ENCODE assay signal across 11 cellular contexts in genomic region chr9:3708751-3709150, GRCh38.
DNase-seq lines count a peak whose midpoint lies in the region; ATAC-seq and TF ChIP-seq lines count a peak whose summit lies in the region.
"Had no signal": no experiment of that assay in that cellular context is flagged by ENCODE, and none has a peak within 500 bp of the region (broad histone marks: within the 10 kb centered on the region; RNA-seq: fewer than 3 reads in every experiment).

No MANE protein-coding gene starts in this region.

- intact Hi-C loops in esophagus squamous epithelium (cut with DNase I) = no loop called here

- ATAC-seq in GM21515 (IDR thresholded peaks at IDR 0.05; ENCODE audit: unreplicated experiment) (no peak), GM21528 (IDR thresholded peaks at IDR 0.05; ENCODE audit: low FRiP score, unreplicated experiment) (no peak)
- ATAC-seq: WTC11 had no signal

- 31 to 73% methylated on average over 1 of the region's 1 CpG for WGBS in esophagus squamous epithelium, 2 donors

- H3K4me3 ChIP-seq in AG10803 (ENCODE audit: low read length) (no peak overlapping the region), foreskin fibroblast (ENCODE audit: low read depth in 1 of 2, low read length in 2 of 2) (no peak overlapping the region), esophagus squamous epithelium (no peak overlapping the region)
- H3K4me3 ChIP-seq: left ventricle myocardium inferior had no signal

- DNase-seq in AG10803 (ENCODE audit: low read depth) (peak; percentile 27), NCI-H1105 (lab: John Stamatoyannopoulos, UW) (peak; percentile 96), RPMI7951 (ENCODE audit: low read depth) (peak; percentile 31), foreskin fibroblast (peak; percentile 33 to 63), GF-D8 (lab: John Stamatoyannopoulos, UW) (no peak), esophagus squamous epithelium (lab: John Stamatoyannopoulos, UW) (no peak)
- DNase-seq: effector CD8-positive, alpha-beta T cell; left ventricle myocardium inferior had no signal

- H3K9me3 ChIP-seq in esophagus squamous epithelium = no peaks in the 10 kb centered on the region

- peaks cover 0 to 5% (median 0%) of the 10 kb centered on the region in 4 donors for H3K27me3 ChIP-seq in esophagus squamous epithelium

- H3K27ac ChIP-seq in esophagus squamous epithelium = no peak overlapping the region
- H3K27ac ChIP-seq: left ventricle myocardium inferior had no signal

- TF ChIP-seq CTCF in AG10803 (conservative IDR thresholded peaks at IDR 0.05; ENCODE audit: low read length) (no peak), foreskin fibroblast (IDR thresholded peaks at IDR 0.05; ENCODE audit: low read depth, low read length) (no peak), esophagus squamous epithelium (IDR thresholded peaks at IDR 0.05) (no peak)

- TF ChIP-seq POLR2A in esophagus squamous epithelium (IDR thresholded peaks at IDR 0.05) = no peak

- H3K36me3 ChIP-seq in esophagus squamous epithelium = no peaks in the 10 kb centered on the region
- H3K36me3 ChIP-seq: left ventricle myocardium inferior had no signal

- peaks cover 0 to 13% (median 0%) of the 10 kb centered on the region in 3 donors for H3K4me1 ChIP-seq in esophagus squamous epithelium
- H3K4me1 ChIP-seq: left ventricle myocardium inferior had no signal

Comparison
In these comparisons a context has a peak if more than half of its experiments do, and no peak if none do; other contexts are left out.
1. DNase-seq: peak in AG10803 (single experiment), NCI-H1105 (single experiment), RPMI7951 (single experiment) and foreskin fibroblast (2 of 2); none in GF-D8 (single experiment) and esophagus squamous epithelium (single experiment).